Comparison of ENCODE assay signal across 17 cellular contexts in the genomic region with DNA sequence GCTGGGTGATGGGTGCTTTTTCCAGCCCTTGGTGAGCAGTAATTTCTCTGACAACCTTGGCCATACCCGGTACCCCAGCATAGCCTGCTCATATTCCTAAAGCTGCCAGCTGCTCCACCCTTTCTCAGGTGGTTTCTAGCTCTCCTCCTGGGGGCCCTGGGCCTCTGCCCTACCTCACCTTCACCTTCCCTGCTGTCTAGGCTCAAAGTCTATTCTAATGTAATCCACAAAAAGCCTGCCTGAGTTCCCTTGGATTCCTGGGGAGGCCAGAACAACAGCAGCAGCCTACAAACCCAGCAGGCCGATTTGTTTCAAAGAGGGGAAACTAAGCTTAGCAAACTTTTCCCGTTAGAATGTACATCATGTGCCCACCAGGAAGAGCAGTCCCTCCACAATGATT.
A peak's percentile ranks its signal among the peaks of the same experiment; 100 is the strongest.
DNase-seq lines count a peak whose midpoint lies in the region; TF ChIP-seq lines count a peak whose summit lies in the region.
"Had no signal": no experiment of that assay in that cellular context is flagged by ENCODE, and none has a peak within 500 bp of the region (broad histone marks: within the 10 kb centered on the region; RNA-seq: fewer than 3 reads in every experiment).

No MANE protein-coding gene starts in this region.

- H3K36me3 Mint-ChIP-seq in brain: no peaks in the 10 kb centered on the region
- H3K36me3 Mint-ChIP-seq in CD14-positive monocyte: no peaks in the 10 kb centered on the region

- intact Hi-C loops in head of caudate nucleus (cut with DNase I): loop anchor here (5.0 to 10.0 kb wide), 2 partner anchors 33 to 115 kb away; partner anchors contain the start of gene DSCAML1
- intact Hi-C loops in CD14-positive monocyte (cut with micrococcal nuclease): no loop called here

- H3K9me3 Mint-ChIP-seq in brain: no peaks in the 10 kb centered on the region
- H3K9me3 Mint-ChIP-seq in CD14-positive monocyte: no peaks in the 10 kb centered on the region

- TF ChIP-seq CTCF in brain (conservative IDR thresholded peaks at IDR 0.05) (no peak), CD14-positive monocyte (IDR thresholded peaks at IDR 0.05) (no peak)

- H3K27ac ChIP-seq in substantia nigra (ENCODE audit: low read depth, low read length, poor library complexity, severe bottlenecking): peak overlapping the region; percentile 96
- H3K27ac ChIP-seq: 22Rv1, KMS-11, SJCRH30 had no signal

- H3K27ac Mint-ChIP-seq in brain: peak overlapping the region; percentile 9 to 93 (median 67)
- H3K27ac Mint-ChIP-seq in CD14-positive monocyte: no peak overlapping the region

- no peak overlapping the region for H3K4me3 Mint-ChIP-seq in brain
- no peak overlapping the region for H3K4me3 Mint-ChIP-seq in CD14-positive monocyte

- H3K4me1 Mint-ChIP-seq in brain: peaks cover 82% of the 10 kb centered on the region
- H3K4me1 Mint-ChIP-seq in CD14-positive monocyte: no peaks in the 10 kb centered on the region

- peaks cover 9% of the 10 kb centered on the region for H3K27me3 Mint-ChIP-seq in brain
- peaks cover 2 to 8% (median 5%) of the 10 kb centered on the region in 3 donors for H3K27me3 Mint-ChIP-seq in CD14-positive monocyte (ENCODE audit: low read depth in 3 of 3)

- peak; percentile 39 for DNase-seq in NCI-H2171 treated with DMSO at 0.1 percent for 48 hours (lab: John Stamatoyannopoulos, UW)
- DNase-seq in NCI-H2171 (lab: John Stamatoyannopoulos, UW): no peak
- DNase-seq in iPS-NIHi7 (ENCODE audit: extremely low spot score): peak; percentile 52
- no peak for DNase-seq in substantia nigra (lab: John Stamatoyannopoulos, UW)
- no peak for DNase-seq in head of caudate nucleus
- no peak for DNase-seq in kidney tubule cell (ENCODE audit: low spot score)
- no peak for DNase-seq in CD14-positive monocyte (ENCODE audit: low spot score)
- DNase-seq: ACHN, EL, IMR-90, NCI-H1105, NCI-H146, OCI-M1, SJCRH30 had no signal

Comparison
In these comparisons a context has a peak if more than half of its experiments do, and no peak if none do; other contexts are left out.
1. DNase-seq: peak in NCI-H2171 treated with DMSO at 0.1 percent for 48 hours (single experiment) and iPS-NIHi7 (single experiment); none in NCI-H2171 (single experiment), substantia nigra (0 of 49), head of caudate nucleus (0 of 42), kidney tubule cell (single experiment) and CD14-positive monocyte (single experiment).
2. H3K27ac Mint-ChIP-seq: peak in brain (5 of 5); none in CD14-positive monocyte (0 of 7).